Comparison of ENCODE assay signal across 19 cellular contexts in genomic region chr2:44462934-44463849, GRCh38.
"Had no signal": no experiment of that assay in that cellular context is flagged by ENCODE, and none has a peak within 500 bp of the region (broad histone marks: within the 10 kb centered on the region; RNA-seq: fewer than 3 reads in every experiment).

No MANE protein-coding gene starts in this region.

- H3K4me1 Mint-ChIP-seq: activated naive CD4-positive, alpha-beta T cell treated with anti-CD3 and anti-CD28 coated beads, Interleukin-2, amount 50 U/mL, for 24 hours; immature natural killer cell; naive thymus-derived CD4-positive, alpha-beta T cell had no signal

- H3K27ac Mint-ChIP-seq: immature natural killer cell; naive thymus-derived CD4-positive, alpha-beta T cell had no signal

- H3K36me3 ChIP-seq: gastroesophageal sphincter, stomach, thoracic aorta had no signal

- ATAC-seq: body of pancreas; gastroesophageal sphincter; left cardiac atrium; naive thymus-derived CD4-positive, alpha-beta T cell had no signal

- H3K27ac ChIP-seq: body of pancreas, coronary artery, epithelial cell of prostate, gastroesophageal sphincter, skin epidermis, stomach, thoracic aorta had no signal

- H3K27me3 ChIP-seq: body of pancreas, gastroesophageal sphincter, stomach had no signal

- H3K4me3 ChIP-seq: body of pancreas, coronary artery, gastroesophageal sphincter, lung, skin epidermis, stomach, thoracic aorta had no signal

- H3K4me1 ChIP-seq: body of pancreas, gastroesophageal sphincter, stomach had no signal

- H3K4me3 Mint-ChIP-seq: activated naive CD4-positive, alpha-beta T cell treated with anti-CD3 and anti-CD28 coated beads, Interleukin-2, amount 50 U/mL, for 24 hours; immature natural killer cell; naive thymus-derived CD4-positive, alpha-beta T cell had no signal

- H3K27me3 Mint-ChIP-seq: activated naive CD4-positive, alpha-beta T cell treated with anti-CD3 and anti-CD28 coated beads, Interleukin-2, amount 50 U/mL, for 24 hours; naive thymus-derived CD4-positive, alpha-beta T cell had no signal

- DNase-seq: activated CD4-positive, alpha-beta T cell treated with anti-CD3 and anti-CD28 coated beads, Interleukin-2, amount 50 U/mL, for 1 hour; activated CD4-positive, CD25-positive, alpha-beta regulatory T cell; activated T-cell treated with anti-CD3 and anti-CD28 coated beads for 4 hours; body of pancreas; central memory CD4-positive, alpha-beta T cell; effector CD8-positive, alpha-beta T cell; immature natural killer cell; left cardiac atrium; naive thymus-derived CD4-positive, alpha-beta T cell; posterior cingulate gyrus; stimulated activated CD4-positive, alpha-beta T cell treated with anti-CD3 and anti-CD28 coated beads, Interleukin-4, amount 100 ng/mL, for 4 hours; stomach had no signal

- H3K9me3 ChIP-seq: gastroesophageal sphincter, thoracic aorta had no signal
